In the genomic region with DNA sequence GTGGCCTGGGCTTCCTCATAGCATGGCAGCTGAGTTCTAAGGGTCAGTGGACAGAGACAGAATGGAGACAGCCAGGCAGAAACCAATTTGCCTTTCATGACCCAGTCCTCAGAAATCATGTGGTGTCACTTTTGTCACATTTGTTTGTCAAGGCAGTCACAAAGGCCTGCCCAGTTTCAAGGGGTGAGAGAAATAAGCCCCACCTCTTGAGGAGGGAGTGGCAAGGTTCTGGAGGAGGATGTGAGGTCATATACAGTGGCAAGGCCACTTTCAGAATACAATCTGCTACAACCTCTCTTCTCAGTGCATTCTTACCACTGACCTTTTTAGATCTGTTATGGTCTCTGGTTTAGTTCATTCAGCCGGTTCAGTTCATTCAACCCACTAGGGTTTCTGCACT, we compare ENCODE assay signal across 10 cellular contexts.
DNase-seq lines count a peak whose midpoint lies in the region; ATAC-seq and TF ChIP-seq lines count a peak whose summit lies in the region.
"Had no signal": no experiment of that assay in that cellular context is flagged by ENCODE, and none has a peak within 500 bp of the region (broad histone marks: within the 10 kb centered on the region; RNA-seq: fewer than 3 reads in every experiment).

No MANE protein-coding gene starts in this region.

- ATAC-seq in GM18907 (IDR thresholded peaks at IDR 0.05; ENCODE audit: unreplicated experiment) (peak; percentile 88), HG02943 (IDR thresholded peaks at IDR 0.05; ENCODE audit: low read depth, unreplicated experiment) (peak; percentile 77), activated B cell treated with CpG ODN at 0.5 μM for 24 hours (ENCODE audit: low read depth) (peak; percentile 82)

- H3K9me3 Mint-ChIP-seq in CD8-positive, alpha-beta memory T cell = no peaks in the 10 kb centered on the region
- no peaks in the 10 kb centered on the region for H3K9me3 Mint-ChIP-seq in activated B cell treated with CpG ODN at 0.5 μM for 24 hours

- H3K4me3 ChIP-seq in CD8-positive, alpha-beta memory T cell (ENCODE audit: low read length) = no peak overlapping the region

- H3K4me1 Mint-ChIP-seq in CD8-positive, alpha-beta memory T cell = peaks cover 18 to 22% (median 19%) of the 10 kb centered on the region in 3 donors
- peaks cover 16% of the 10 kb centered on the region for H3K4me1 Mint-ChIP-seq in activated B cell treated with CpG ODN at 0.5 μM for 24 hours

- CTCF ChIA-PET in CD8-positive, alpha-beta memory T cell (lab: Charles Lee) = no interaction called here
- CTCF ChIA-PET in activated B cell treated with CpG ODN at 0.5 μM for 24 hours (lab: Charles Lee) = no interaction called here

- DNase-seq in CD8-positive, alpha-beta memory T cell = peak in 3 of 5 donors; percentile 8 to 59 (median 33)
- DNase-seq in activated B cell treated with CpG ODN at 0.5 μM for 24 hours (no peak), COLO668 (lab: John Stamatoyannopoulos, UW; ENCODE audit: unreplicated experiment) (no peak), NCI-H1436 treated with DMSO at 0.1 percent for 48 hours (lab: John Stamatoyannopoulos, UW) (no peak), NCI-H1694 (lab: John Stamatoyannopoulos, UW) (no peak), C1 segment of cervical spinal cord (lab: John Stamatoyannopoulos, UW) (no peak)
- DNase-seq: kidney, T-helper 9 cell had no signal

- peaks cover 0 to 2% of the 10 kb centered on the region in 2 donors for H3K27me3 Mint-ChIP-seq in CD8-positive, alpha-beta memory T cell
- H3K27me3 Mint-ChIP-seq in activated B cell treated with CpG ODN at 0.5 μM for 24 hours = no peaks in the 10 kb centered on the region

- H3K27me3 ChIP-seq in CD8-positive, alpha-beta memory T cell (ENCODE audit: insufficient read depth, low read length, poor library complexity, severe bottlenecking) = no peaks in the 10 kb centered on the region

- POLR2A ChIA-PET in CD8-positive, alpha-beta memory T cell (lab: Charles Lee) = no interaction called here
- POLR2A ChIA-PET in activated B cell treated with CpG ODN at 0.5 μM for 24 hours (lab: Charles Lee) = no interaction called here

- no peaks in the 10 kb centered on the region for H3K36me3 ChIP-seq in CD8-positive, alpha-beta memory T cell (ENCODE audit: insufficient read depth, low read length)

- peak overlapping the region; percentile 59 to 92 (median 84) for H3K27ac Mint-ChIP-seq in CD8-positive, alpha-beta memory T cell
- H3K27ac Mint-ChIP-seq in activated B cell treated with CpG ODN at 0.5 μM for 24 hours = peak overlapping the region; percentile 30

- no peaks in the 10 kb centered on the region for H3K36me3 Mint-ChIP-seq in CD8-positive, alpha-beta memory T cell
- no peaks in the 10 kb centered on the region for H3K36me3 Mint-ChIP-seq in activated B cell treated with CpG ODN at 0.5 μM for 24 hours (ENCODE audit: low read depth)

- no peak overlapping the region for H3K27ac ChIP-seq in CD8-positive, alpha-beta memory T cell (ENCODE audit: low read depth, low read length)

- no peaks in the 10 kb centered on the region for H3K9me3 ChIP-seq in CD8-positive, alpha-beta memory T cell (ENCODE audit: low read length)

- H3K4me1 ChIP-seq in CD8-positive, alpha-beta memory T cell (ENCODE audit: insufficient read depth, low read length) = peaks cover 4% of the 10 kb centered on the region

- no peak for TF ChIP-seq CTCF in activated B cell treated with CpG ODN at 0.5 μM for 24 hours (IDR thresholded peaks at IDR 0.05)

- H3K4me3 Mint-ChIP-seq in CD8-positive, alpha-beta memory T cell = peak overlapping the region in 5 of 7 donors; percentile 32 to 87 (median 63)
- H3K4me3 Mint-ChIP-seq in activated B cell treated with CpG ODN at 0.5 μM for 24 hours = no peak overlapping the region

- intact Hi-C loops in activated B cell treated with CpG ODN at 0.5 μM for 24 hours (cut with micrococcal nuclease) = no loop called here

Comparison
In these comparisons a context has a peak if more than half of its experiments do, and no peak if none do; other contexts are left out.
1. DNase-seq: peak in CD8-positive, alpha-beta memory T cell (3 of 5); none in activated B cell treated with CpG ODN at 0.5 μM for 24 hours (single experiment), COLO668 (single experiment), NCI-H1436 treated with DMSO at 0.1 percent for 48 hours (single experiment), NCI-H1694 (single experiment) and C1 segment of cervical spinal cord (0 of 14).
2. Peak in every context shown above with its lines, with median percentiles within 50 percentile points of each other: ATAC-seq.